15 cellular contexts compared by ENCODE assay signal in genomic region chr3:45480218-45480617, GRCh38.
DNase-seq lines count a peak whose midpoint lies in the region; ATAC-seq and TF ChIP-seq lines count a peak whose summit lies in the region.
"Had no signal": no experiment of that assay in that cellular context is flagged by ENCODE, and none has a peak within 500 bp of the region (broad histone marks: within the 10 kb centered on the region; RNA-seq: fewer than 3 reads in every experiment).

No MANE protein-coding gene starts in this region.

- WGBS in spleen, 5 donors: 53 to 75% (median 61%) methylated on average over 2 of the region's 2 CpGs

- intact Hi-C loops in Calu3 (cut with micrococcal nuclease; ENCODE audit: unreplicated experiment): loop anchor here (5.0 kb wide), 2 partner anchors 253 to 443 kb away; partner anchors contain the start of gene TMEM158
- intact Hi-C loops in spleen (cut with DNase I; ENCODE audit: low total_unique reads): loop anchor here (10.0 kb wide), 1 partner anchor 425 kb away; no protein-coding TSS in a partner anchor

- no peaks in the 10 kb centered on the region for H3K36me3 Mint-ChIP-seq in Calu3 (ENCODE audit: insufficient read depth, unreplicated experiment)

- peaks cover 23% of the 10 kb centered on the region for H3K4me1 Mint-ChIP-seq in Calu3 (ENCODE audit: low read depth, unreplicated experiment)
- H3K4me1 Mint-ChIP-seq: B cell had no signal

- no peaks in the 10 kb centered on the region for H3K27me3 Mint-ChIP-seq in Calu3 (ENCODE audit: unreplicated experiment)
- H3K27me3 Mint-ChIP-seq: B cell had no signal

- TF ChIP-seq CTCF in Calu3 (IDR thresholded peaks at IDR 0.05; ENCODE audit: unreplicated experiment): no peak
- no peak for TF ChIP-seq CTCF in epithelial cell of esophagus (IDR thresholded peaks at IDR 0.05; ENCODE audit: insufficient read depth, low read depth, low read length, missing control alignments)
- no peak for TF ChIP-seq CTCF in neutrophil (IDR thresholded peaks at IDR 0.05)
- no peak for TF ChIP-seq CTCF in spleen (IDR thresholded peaks at IDR 0.05 in 8 of 11, conservative IDR thresholded peaks at IDR 0.05 in 3 of 11)

- no peak overlapping the region for H3K4me3 Mint-ChIP-seq in Calu3 (ENCODE audit: low read depth, unreplicated experiment)
- H3K4me3 Mint-ChIP-seq: activated CD8-positive, alpha-beta T cell treated with anti-CD3 and anti-CD28 coated beads, Interleukin-2, amount 10 ng/mL, durations not matched to agents 7 days and 5 days; B cell had no signal

- no peak for ATAC-seq in HG03039 (IDR thresholded peaks at IDR 0.05; ENCODE audit: unreplicated experiment)
- no peak for ATAC-seq in HG02973 (IDR thresholded peaks at IDR 0.05; ENCODE audit: unreplicated experiment)
- ATAC-seq: activated CD8-positive, alpha-beta T cell treated with anti-CD3 and anti-CD28 coated beads, Interleukin-2, amount 10 ng/mL, durations not matched to agents 7 days and 5 days had no signal

- H3K36me3 ChIP-seq in neutrophil: peaks cover 6% of the 10 kb centered on the region
- H3K36me3 ChIP-seq in spleen: peaks cover 0 to 92% (median 18%) of the 10 kb centered on the region in 6 donors

- no peak overlapping the region for H3K27ac Mint-ChIP-seq in Calu3 (ENCODE audit: unreplicated experiment)
- H3K27ac Mint-ChIP-seq: activated CD8-positive, alpha-beta T cell treated with anti-CD3 and anti-CD28 coated beads, Interleukin-2, amount 10 ng/mL, durations not matched to agents 7 days and 5 days; B cell had no signal

- H3K9me3 ChIP-seq in neutrophil: no peaks in the 10 kb centered on the region
- H3K9me3 ChIP-seq in spleen: peaks cover 0 to 14% (median 7%) of the 10 kb centered on the region in 8 donors

- DNase-seq in Calu3 (peak; percentile 12), NCI-H226 (peak; percentile 59), epithelial cell of esophagus (ENCODE audit: low read depth) (peak; percentile 55), spleen (no peak)
- DNase-seq in stimulated activated naive CD4-positive, alpha-beta T cell (lab: John Stamatoyannopoulos, UW): no peak
- DNase-seq: activated CD8-positive, alpha-beta T cell treated with anti-CD3 and anti-CD28 coated beads, Interleukin-2, amount 10 ng/mL, durations not matched to agents 7 days and 5 days; central memory CD4-positive, alpha-beta T cell; NCI-H1105; posterior cingulate gyrus; RPMI8226; stimulated activated CD4-positive, alpha-beta T cell treated with anti-CD3 and anti-CD28 coated beads, Interleukin-2, amount 100 ng/mL, for 48 hours had no signal

- H3K27ac ChIP-seq in neutrophil (peak overlapping the region; percentile 11), spleen (no peak overlapping the region)

- H3K27me3 ChIP-seq in neutrophil: no peaks in the 10 kb centered on the region
- H3K27me3 ChIP-seq in spleen (replicated peaks in 1 of 7): no peaks in the 10 kb centered on the region

- no peak overlapping the region for H3K4me3 ChIP-seq in epithelial cell of esophagus (ENCODE audit: low read length)
- H3K4me3 ChIP-seq in neutrophil (ENCODE audit: low read depth in 1 of 2, low read length in 1 of 2): no peak overlapping the region
- H3K4me3 ChIP-seq in spleen: no peak overlapping the region

- H3K4me1 ChIP-seq in neutrophil (ENCODE audit: control insufficient read depth in 1 of 2, insufficient read depth in 1 of 2, low read depth in 1 of 2, low read length in 1 of 2) (peaks cover 8 to 13% of the 10 kb centered on the region in 2 experiments), spleen (no peaks in the 10 kb centered on the region)

- peaks cover 3% of the 10 kb centered on the region for H3K9me3 Mint-ChIP-seq in Calu3 (ENCODE audit: low read depth, unreplicated experiment)

- CTCF ChIA-PET in Calu3 (lab: Charles Lee): interaction anchor here (0.9 kb wide), 1 partner anchor 16 kb away, joined by 5 read pairs; no protein-coding TSS in a partner anchor

- BruUV-seq in Calu3 (replicated peaks; lab: Mats Ljungman, UMichigan): no TSS peak

- no peak for TF ChIP-seq POLR2A in spleen (IDR thresholded peaks at IDR 0.05)

Comparison
In these comparisons a context has a peak if more than half of its experiments do, and no peak if none do; other contexts are left out.
1. DNase-seq: peak in Calu3 (single experiment), NCI-H226 (single experiment) and epithelial cell of esophagus (single experiment); none in spleen (single experiment) and stimulated activated naive CD4-positive, alpha-beta T cell (0 of 6).